In the genomic region with DNA sequence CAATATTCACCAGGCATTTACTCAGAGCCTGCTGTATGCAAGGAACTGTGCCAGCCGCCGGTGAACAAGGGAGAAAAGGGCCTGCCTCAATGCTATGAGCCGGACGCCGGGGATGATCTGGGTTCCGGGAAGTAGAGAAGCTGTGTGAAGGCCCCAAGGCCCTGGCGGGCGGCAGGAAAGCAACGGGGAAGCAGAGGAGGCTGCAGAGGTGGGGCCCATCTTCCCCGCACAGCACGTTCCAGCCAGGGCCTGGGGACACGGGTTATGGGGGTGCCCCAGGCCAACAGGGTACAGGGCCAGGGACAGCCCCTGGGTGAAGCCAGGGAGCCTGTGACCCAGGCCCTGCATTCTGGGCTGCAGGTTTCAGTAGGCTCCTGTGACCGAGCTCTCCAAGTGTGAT, we compare ENCODE assay signal across 8 cellular contexts.
"Had no signal": no experiment of that assay in that cellular context is flagged by ENCODE, and none has a peak within 500 bp of the region (broad histone marks: within the 10 kb centered on the region; RNA-seq: fewer than 3 reads in every experiment).

No MANE protein-coding gene starts in this region.

- H3K9ac ChIP-seq: GM23248 had no signal

- DNase-seq: GM23248, GOT3, H7, HCEC 1CT, IMR-90, KG1 had no signal

- H2AFZ ChIP-seq: GM23248 had no signal

- H3K4me3 ChIP-seq: GM23248, K562 had no signal

- H3K27ac ChIP-seq: GM23248 had no signal

- FAIRE-seq: HTR-8/SVneo, K562 had no signal
